29 cellular contexts compared by ENCODE assay signal in the genomic region with DNA sequence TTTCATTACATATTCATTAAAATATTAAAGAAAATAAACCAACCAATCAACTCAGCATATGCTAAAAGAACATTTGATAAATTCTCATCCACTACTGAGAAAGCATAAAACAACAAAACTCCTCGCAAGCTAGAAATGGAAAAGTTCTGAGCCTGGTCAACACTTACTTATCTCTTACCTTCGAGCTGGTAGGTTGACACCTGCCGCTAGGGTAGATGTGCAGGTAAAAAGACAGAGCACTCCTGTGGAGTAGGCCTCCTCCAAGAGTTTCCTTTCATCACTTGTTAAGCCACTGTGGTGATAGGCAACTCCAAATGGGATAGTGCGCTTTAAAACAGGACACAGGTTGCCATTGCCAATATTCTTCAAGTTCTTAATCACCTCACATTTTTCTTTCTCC.
"Had no signal": no experiment of that assay in that cellular context is flagged by ENCODE, and none has a peak within 500 bp of the region (broad histone marks: within the 10 kb centered on the region; RNA-seq: fewer than 3 reads in every experiment).

No MANE protein-coding gene starts in this region.

- H3K27ac ChIP-seq: hepatocyte, left lung, lower lobe of right lung, pancreas, prostate gland, skin epidermis, suprapubic skin, thoracic aorta, tibial artery, upper lobe of right lung had no signal

- H2AFZ ChIP-seq: hepatocyte had no signal

- H3K4me1 ChIP-seq: left lung, lower lobe of right lung, pancreas, prostate gland, suprapubic skin, tibial artery, upper lobe of right lung had no signal

- H3K4me3 ChIP-seq: hepatocyte, left lung, lower lobe of right lung, mucosa of descending colon, pancreas, prostate gland, skin epidermis, suprapubic skin, thoracic aorta, tibial artery, upper lobe of right lung had no signal

- DNase-seq: immature natural killer cell; kidney; left colon; left lung; lower lobe of right lung; mammary epithelial cell; midbrain; mucosa of descending colon; naive thymus-derived CD4-positive, alpha-beta T cell; nucleus accumbens; pancreas; posterior cingulate gyrus; retina; right cardiac atrium; stimulated activated CD4-positive, alpha-beta T cell treated with anti-CD3 and anti-CD28 coated beads, Interleukin-12 subunit alpha, Interleukin-12 subunit beta, amount 100 ng/mL, for 4 hours; stimulated activated CD4-positive, alpha-beta T cell treated with anti-CD3 and anti-CD28 coated beads, Interleukin-15, amount 100 ng/mL, for 24 hours; stimulated activated CD4-positive, alpha-beta T cell treated with anti-CD3 and anti-CD28 coated beads, Interleukin-2, amount 100 ng/mL, for 24 hours; stimulated activated CD4-positive, alpha-beta T cell treated with anti-CD3 and anti-CD28 coated beads, Interleukin-4, amount 100 ng/mL, for 1 hour; stimulated activated naive B cell treated with anti-CD40 and anti-IgM and Interleukin-4, amounts not matched to agents 10 μg/mL and 1 μg/mL and 100 μg/mL, for 72 hours; stimulated activated naive CD8-positive, alpha-beta T cell treated with anti-CD3 and anti-CD28 coated beads, Interleukin-15, Interleukin-2, amounts not matched to agents 100 U/mL and 50 U/mL, for 24 hours; tibial artery; trophoblast cell; upper lobe of right lung had no signal

- H3K36me3 ChIP-seq: prostate gland had no signal

- H3K27me3 ChIP-seq: hepatocyte, left lung, pancreas, suprapubic skin, tibial artery, upper lobe of right lung had no signal

- ATAC-seq: left colon; left lung; lower lobe of right lung; mucosa of descending colon; naive thymus-derived CD4-positive, alpha-beta T cell; pancreas; right cardiac atrium; sciatic nerve; stimulated activated naive B cell treated with anti-CD40 and anti-IgM and Interleukin-4, amounts not matched to agents 10 μg/mL and 1 μg/mL and 100 μg/mL, for 72 hours; stimulated activated naive CD8-positive, alpha-beta T cell treated with anti-CD3 and anti-CD28 coated beads, Interleukin-15, Interleukin-2, amounts not matched to agents 100 U/mL and 50 U/mL, for 24 hours; upper lobe of right lung had no signal

- H3K4me2 ChIP-seq: hepatocyte had no signal

- H3K79me2 ChIP-seq: hepatocyte had no signal

- H3K9me3 ChIP-seq: left lung, lower lobe of right lung, mucosa of descending colon, pancreas, prostate gland, suprapubic skin, thoracic aorta, tibial artery, upper lobe of right lung had no signal
